In the genomic region with DNA sequence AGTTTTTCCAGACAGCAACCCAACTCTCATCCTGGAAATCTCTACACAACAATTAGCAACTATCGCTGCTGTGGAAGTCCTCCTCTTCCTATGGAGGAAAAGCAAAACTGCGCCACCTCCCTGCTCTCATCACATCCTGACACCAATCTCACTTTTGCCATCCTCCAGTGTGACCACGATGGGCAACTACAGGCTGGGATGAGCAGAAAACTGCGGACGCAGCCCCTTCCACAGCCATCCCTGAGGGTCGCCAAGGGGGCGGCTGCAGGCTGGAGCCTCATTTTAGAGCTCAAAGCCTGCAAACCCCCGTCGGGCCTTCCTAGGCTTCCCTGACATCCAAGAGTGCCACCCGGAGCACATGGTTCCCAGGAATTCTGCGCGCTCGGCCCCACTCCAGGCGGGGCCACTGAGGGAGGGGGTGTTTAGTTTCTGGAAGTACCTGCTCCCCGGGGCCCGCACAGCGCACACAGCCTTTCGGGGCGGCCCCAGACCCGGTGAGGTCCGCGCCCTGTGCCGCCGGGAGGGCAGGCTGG, we compare ENCODE assay signal across 8 cellular contexts. TPM values are rescaled to one million over a fixed set of nuclear protein-coding genes. Genes with fewer than 3 reads are reported as not detected.
DNase-seq lines count a peak whose midpoint lies in the region; ATAC-seq, FAIRE-seq and TF ChIP-seq lines count a peak whose summit lies in the region.

No MANE protein-coding gene starts in this region.

- no peak for TF ChIP-seq EP300 in GM12878 (IDR thresholded peaks at IDR 0.05; ENCODE audit: borderline replicate concordance in 1 of 2, control insufficient read depth in 1 of 2, low read depth in 2 of 2, low read length in 2 of 2)

- TF ChIP-seq CTCF in LNCaP clone FGC (IDR thresholded peaks at IDR 0.05; ENCODE audit: control insufficient read depth, extremely low read depth, insufficient read depth) (peak; percentile 33; the same call in 1 of the 2 replicates), GM12878 (IDR thresholded peaks at IDR 0.05 in 2 of 3, conservative IDR thresholded peaks at IDR 0.05 in 1 of 3; ENCODE audit: control insufficient read depth in 2 of 3, extremely low read depth in 1 of 3, insufficient read depth in 1 of 3, low read depth in 3 of 3, low read length in 3 of 3) (no peak), tibial artery (IDR thresholded peaks at IDR 0.05) (no peak)

- peaks cover 3% of the 10 kb centered on the region; the same call in 1 of the 2 replicates for H3K79me2 ChIP-seq in GM12878 (ENCODE audit: control insufficient read depth, insufficient read depth, low read length)

- CTCF ChIA-PET in GM12878 (lab: Yijun Ruan, JAX), result interaction anchor here (1.3 kb wide), 1 partner anchor 38 kb away, joined by 3 read pairs; no protein-coding TSS in a partner anchor

- in situ Hi-C loops in GM12878 (cut with MboI), result no loop called here

- BruUV-seq in GM12878 (replicated peaks; lab: Mats Ljungman, UMichigan), result no TSS peak

- no peaks in the 10 kb centered on the region; a peak in 1 of 4 replicates for H3K27me3 ChIP-seq in GM12878 (replicated peaks in 1 of 2; ENCODE audit: control insufficient read depth in 2 of 2, insufficient read depth in 2 of 2, low read length in 1 of 2)
- H3K27me3 ChIP-seq in tibial artery, result no peaks in the 10 kb centered on the region

- SMC1A ChIA-PET in GM12878 (lab: Charles Lee; ENCODE audit: uncharacterized antibody, unreplicated experiment), result interaction anchor here (1.0 to 1.4 kb wide), 2 partner anchors 38 to 94 kb away, joined by 3 read pairs; no protein-coding TSS in a partner anchor

- H2AFZ ChIP-seq in GM12878 (ENCODE audit: control insufficient read depth, low read depth, low read length), result no peak overlapping the region

- DNase-seq in NCI-H2171 treated with DMSO at 0.1 percent for 48 hours (lab: John Stamatoyannopoulos, UW) (peak; percentile 36), NCI-H2171 (lab: John Stamatoyannopoulos, UW) (no peak), LNCaP clone FGC (ENCODE audit: low read depth) (no peak), GM12878 (ENCODE audit: low read depth, low spot score) (no peak), left kidney (ENCODE audit: low read depth, low spot score) (peak; percentile 60), tibial artery (no peak), D341Med (ENCODE audit: low spot score) (no peak), T-helper 9 cell (no peak)

- H3K4me1 ChIP-seq in GM12878 (ENCODE audit: control insufficient read depth, insufficient read depth, low read length), result peaks cover 5% of the 10 kb centered on the region
- H3K4me1 ChIP-seq in tibial artery, result peaks cover 0 to 16% (median 12%) of the 10 kb centered on the region in 4 donors

- H3K27ac ChIP-seq in GM12878 (ENCODE audit: control insufficient read depth, insufficient read depth) (no peak overlapping the region), tibial artery (no peak overlapping the region)

- TF ChIP-seq RAD21 in GM12878 (IDR thresholded peaks at IDR 0.05; ENCODE audit: insufficient read depth, low read depth, low read length), result no peak

- POLR2A ChIA-PET in GM12878 (lab: Charles Lee), result no interaction called here

- no peaks in the 10 kb centered on the region for H3K36me3 ChIP-seq in GM12878 (ENCODE audit: control insufficient read depth in 2 of 2, insufficient read depth in 2 of 2, low read length in 1 of 2)
- H3K36me3 ChIP-seq in tibial artery, result peaks cover 0 to 12% (median under 1%) of the 10 kb centered on the region in 3 donors

- H3K4me2 ChIP-seq in GM12878 (ENCODE audit: control insufficient read depth, insufficient read depth), result peak overlapping the region; percentile 89

- RAD21 ChIA-PET in GM12878 (lab: Charles Lee; ENCODE audit: unreplicated experiment), result no interaction called here

- ATAC-seq in GM12878, result no peak

- no peak for FAIRE-seq in GM12878 (lab: Jason Lieb, UNC)

- H3K4me3 ChIP-seq in LNCaP clone FGC (ENCODE audit: low read depth, low read length) (peak overlapping the region; percentile 53), GM12878 (peak overlapping the region; percentile 75), tibial artery (peak overlapping the region; percentile 54 to 55)

- H3K9ac ChIP-seq in GM12878 (ENCODE audit: control insufficient read depth, insufficient read depth, low read length), result peak overlapping the region; percentile 38

- TF ChIP-seq POLR2A in GM12878 (IDR thresholded peaks at IDR 0.05; ENCODE audit: low read depth, low read length), result no peak

- no peaks in the 10 kb centered on the region for H3K9me3 ChIP-seq in GM12878 (replicated peaks; ENCODE audit: control insufficient read depth, insufficient read depth, low read length)
- H3K9me3 ChIP-seq in tibial artery, result no peaks in the 10 kb centered on the region

- intact Hi-C loops in GM12878 (cut with micrococcal nuclease; ENCODE audit: unreplicated experiment) (no loop called here), tibial artery (cut with DNase I; ENCODE audit: low total_unique reads) (loop anchor here (10.0 kb wide), 1 partner anchor 56 kb away; a partner anchor contains a TSS)

- WGBS in GM12878 (ENCODE audit: insufficient coverage, insufficient replicate concordance, low lambda C conversion rate, missing lambda C conversion rate), result 47% methylated on average over 24 of the region's 24 CpGs

- no peaks in the 10 kb centered on the region for H4K20me1 ChIP-seq in GM12878 (ENCODE audit: control insufficient read depth, insufficient read depth)

TF ChIP-seq in GM12878, 131 proteins besides CTCF, POLR2A, EP300 and RAD21:
- TF ChIP-seq CBX3 (IDR thresholded peaks at IDR 0.05; ENCODE audit: borderline replicate concordance, low read depth) (no peak), PML (IDR thresholded peaks at IDR 0.05; ENCODE audit: low read length) (no peak), ZSCAN29 (IDR thresholded peaks at IDR 0.05) (no peak), KDM1A (IDR thresholded peaks at IDR 0.05; ENCODE audit: borderline replicate concordance) (no peak), CHD1 (IDR thresholded peaks at IDR 0.05; ENCODE audit: low read depth, low read length) (no peak)

RNA-seq across cellular contexts. Expression of a gene that starts 1.2 kb away (rescaled TPM):
- total RNA-seq in GM12878 (2013; cell fraction: nucleolus; rRNA removed), result 2.7 and 2.8 TPM in 2 replicates
- total RNA-seq in GM12878 (2014; rRNA removed), result 7.8 and 8.1 TPM in 2 replicates
- 5.9 and 6.6 TPM in 2 replicates for total RNA-seq in GM12878 (2014; rRNA removed; fragmentation: Illumina TruSeq; extraction: Trizol)
- 7.3 and 8.1 TPM in 2 replicates for total RNA-seq in GM12878 (2021)
- 2.6 TPM for polyA plus RNA-seq in GM12878 (2011; ENCODE audit: low read depth)
- polyA plus RNA-seq in GM12878 (2011; rRNA removed), result 2.5 and 3.3 TPM in 2 replicates
- 1.5 and 1.7 TPM in 2 replicates for polyA plus RNA-seq in GM12878 (2011; cell fraction: cytosol; rRNA removed)
- polyA plus RNA-seq in GM12878 (2011; cell fraction: nucleus; rRNA removed), result 1.6 and 2.0 TPM in 2 replicates
- polyA plus RNA-seq in GM12878 (2012), result 3.2 and 4.8 TPM in 2 replicates
- polyA plus RNA-seq in GM12878 (2014; fragmentation: Illumina TruSeq; extraction: Trizol), result 5.0 and 6.3 TPM in 2 replicates
- polyA plus RNA-seq in GM12878 (2014; fragmentation: Nextera tagmentation; extraction: Ambion mirVana), result 1 to 10 TPM; 1.4 to 1.6 TPM
- 5.1 and 5.7 TPM in 2 replicates for polyA plus RNA-seq in GM12878 (2014; rRNA removed)
- polyA plus RNA-seq in GM12878 (2016; fragmentation: Nextera tagmentation; extraction: Ambion mirVana), result under 1 TPM; 0.48 to 0.58 TPM
- polyA minus RNA-seq in GM12878 (2011; rRNA and poly(A)+ RNA removed), result 1.0 and 1.5 TPM in 2 replicates
- polyA minus RNA-seq in GM12878 (2011; cell fraction: cytosol; rRNA and poly(A)+ RNA removed), result 1.5 and 1.7 TPM in 2 replicates
- 0.57 and 0.60 TPM in 2 replicates for polyA minus RNA-seq in GM12878 (2011; cell fraction: nucleus; rRNA and poly(A)+ RNA removed)

RNA-seq across cellular contexts. Expression of a gene that starts 43.6 kb away (rescaled TPM):
- 4.6 and 4.9 TPM in 2 replicates for total RNA-seq in GM12878 (2013; cell fraction: nucleolus; rRNA removed)
- 1.1 and 2.0 TPM in 2 replicates for total RNA-seq in GM12878 (2014; rRNA removed)
- total RNA-seq in GM12878 (2014; rRNA removed; fragmentation: Illumina TruSeq; extraction: Trizol), result 0.51 and 0.63 TPM in 2 replicates
- total RNA-seq in GM12878 (2021), result 0.96 and 1.0 TPM in 2 replicates
- not detected for polyA plus RNA-seq in GM12878 (2011; ENCODE audit: low read depth)
- polyA plus RNA-seq in GM12878 (2011; rRNA removed), result 1.7 and 2.1 TPM in 2 replicates
- polyA plus RNA-seq in GM12878 (2011; cell fraction: cytosol; rRNA removed), result 1.7 and 2.2 TPM in 2 replicates
- polyA plus RNA-seq in GM12878 (2011; cell fraction: nucleus; rRNA removed), result 7.7 and 11.8 TPM in 2 replicates
- polyA plus RNA-seq in GM12878 (2012), result 1.5 and 2.4 TPM in 2 replicates
- 0.21 TPM in 1 of 2 replicates, not detected in the other for polyA plus RNA-seq in GM12878 (2014; fragmentation: Illumina TruSeq; extraction: Trizol)
- under 1 TPM in 1 of 2 experiments, not detected in 1; 0.09 TPM for polyA plus RNA-seq in GM12878 (2014; fragmentation: Nextera tagmentation; extraction: Ambion mirVana)
- 1.2 and 1.4 TPM in 2 replicates for polyA plus RNA-seq in GM12878 (2014; rRNA removed)
- polyA plus RNA-seq in GM12878 (2016; fragmentation: Nextera tagmentation; extraction: Ambion mirVana), result under 1 TPM; 0.13 to 0.29 TPM
- polyA minus RNA-seq in GM12878 (2011; rRNA and poly(A)+ RNA removed), result 0.82 TPM in 1 of 2 replicates, not detected in the other
- 0.53 and 0.62 TPM in 2 replicates for polyA minus RNA-seq in GM12878 (2011; cell fraction: cytosol; rRNA and poly(A)+ RNA removed)
- 1.3 TPM in 1 of 2 replicates, not detected in the other for polyA minus RNA-seq in GM12878 (2011; cell fraction: nucleus; rRNA and poly(A)+ RNA removed)

RNA-seq across cellular contexts. Expression of a gene that starts 55.8 kb away (rescaled TPM):
- total RNA-seq in GM12878 (2013; cell fraction: nucleolus; rRNA removed), result 31.0 and 35.8 TPM in 2 replicates
- 50.5 and 62.1 TPM in 2 replicates for total RNA-seq in GM12878 (2014; rRNA removed)
- total RNA-seq in GM12878 (2014; rRNA removed; fragmentation: Illumina TruSeq; extraction: Trizol), result 13.9 and 18.1 TPM in 2 replicates
- 52.6 and 59.8 TPM in 2 replicates for total RNA-seq in GM12878 (2021)
- polyA plus RNA-seq in GM12878 (2011; ENCODE audit: low read depth), result 16.4 TPM
- 29.0 and 38.7 TPM in 2 replicates for polyA plus RNA-seq in GM12878 (2011; rRNA removed)
- polyA plus RNA-seq in GM12878 (2011; cell fraction: cytosol; rRNA removed), result 39.9 and 64.5 TPM in 2 replicates
- 69.3 and 120 TPM in 2 replicates for polyA plus RNA-seq in GM12878 (2011; cell fraction: nucleus; rRNA removed)
- 26.9 and 34.5 TPM in 2 replicates for polyA plus RNA-seq in GM12878 (2012)
- 11.0 and 19.0 TPM in 2 replicates for polyA plus RNA-seq in GM12878 (2014; fragmentation: Illumina TruSeq; extraction: Trizol)
- 1 to 10 TPM in 1 of 2 experiments, under 1 TPM in 1; 0.72 to 1.4 TPM for polyA plus RNA-seq in GM12878 (2014; fragmentation: Nextera tagmentation; extraction: Ambion mirVana)
- polyA plus RNA-seq in GM12878 (2014; rRNA removed), result 48.1 and 59.3 TPM in 2 replicates
- 10 to 100 TPM; 16.1 to 35.7 TPM for polyA plus RNA-seq in GM12878 (2016; fragmentation: Nextera tagmentation; extraction: Ambion mirVana)
- polyA minus RNA-seq in GM12878 (2011; rRNA and poly(A)+ RNA removed), result 29.5 and 29.8 TPM in 2 replicates
- 17.4 and 20.6 TPM in 2 replicates for polyA minus RNA-seq in GM12878 (2011; cell fraction: cytosol; rRNA and poly(A)+ RNA removed)
- polyA minus RNA-seq in GM12878 (2011; cell fraction: nucleus; rRNA and poly(A)+ RNA removed), result 11.0 and 16.4 TPM in 2 replicates

Comparison
In these comparisons a context has a peak if more than half of its experiments do, and no peak if none do; other contexts are left out.
1. DNase-seq: peak in NCI-H2171 treated with DMSO at 0.1 percent for 48 hours (single experiment) and left kidney (single experiment); none in NCI-H2171 (single experiment), LNCaP clone FGC (single experiment), GM12878 (single experiment), tibial artery (0 of 2), D341Med (single experiment) and T-helper 9 cell (single experiment).
2. Peak in every context shown above with its lines, with median percentiles within 50 percentile points of each other: H3K4me3 ChIP-seq.